ENCODE assay signal across 13 cellular contexts in genomic region chr9:123487944-123488343, GRCh38.
DNase-seq lines count a peak whose midpoint lies in the region; ATAC-seq and TF ChIP-seq lines count a peak whose summit lies in the region.
"Had no signal": no experiment of that assay in that cellular context is flagged by ENCODE, and none has a peak within 500 bp of the region (broad histone marks: within the 10 kb centered on the region; RNA-seq: fewer than 3 reads in every experiment).

No MANE protein-coding gene starts in this region.

- no peaks in the 10 kb centered on the region for H3K27me3 ChIP-seq in sigmoid colon
- H3K27me3 ChIP-seq: MG63 had no signal

- H3K36me3 ChIP-seq in HEK293 (ENCODE audit: control insufficient read depth in 2 of 2, insufficient read depth in 1 of 2, low read length in 2 of 2) (no peaks in the 10 kb centered on the region), sigmoid colon (no peaks in the 10 kb centered on the region)
- H3K36me3 ChIP-seq: MG63 had no signal

- intact Hi-C loops in sigmoid colon (cut with DNase I): loop anchor here (10.0 kb wide), 1 partner anchor 57 kb away; no protein-coding TSS in a partner anchor

- ATAC-seq in GM21619 (IDR thresholded peaks at IDR 0.05; ENCODE audit: unreplicated experiment) (no peak), HG03108 (IDR thresholded peaks at IDR 0.05; ENCODE audit: unreplicated experiment) (no peak)

- no peak overlapping the region for H3K27ac ChIP-seq in HEK293 (ENCODE audit: extremely low read depth, low read depth, low read length)
- H3K27ac ChIP-seq in sigmoid colon: no peak overlapping the region

- no peak overlapping the region for H3K4me3 ChIP-seq in HEK293 (ENCODE audit: low read depth, low read length)
- H3K4me3 ChIP-seq in sigmoid colon: no peak overlapping the region
- H3K4me3 ChIP-seq: MG63 had no signal

- H3K9me3 ChIP-seq in HEK293 (ENCODE audit: control insufficient read depth, insufficient read depth, low read depth, low read length) (no peaks in the 10 kb centered on the region), sigmoid colon (no peaks in the 10 kb centered on the region)
- H3K9me3 ChIP-seq: MG63 had no signal

- peak; percentile 53 for DNase-seq in NCI-H774 (lab: John Stamatoyannopoulos, UW)
- peak; percentile 81 for DNase-seq in mesenteric fat pad (ENCODE audit: low spot score)
- peak; percentile 42 for DNase-seq in sigmoid colon
- DNase-seq in NOMO-1 (lab: John Stamatoyannopoulos, UW; ENCODE audit: unreplicated experiment in 2 of 2): no peak
- DNase-seq: Kasumi-1, MG63, NCI-H1048, NCI-H1436, NCI-H2081 treated with DMSO at 0.1 percent for 48 hours, NCI-H510A treated with DMSO at 0.1 percent for 48 hours had no signal

- TF ChIP-seq EP300 in sigmoid colon (IDR thresholded peaks at IDR 0.05): no peak

- TF ChIP-seq POLR2A in sigmoid colon (IDR thresholded peaks at IDR 0.05): no peak

- no peaks in the 10 kb centered on the region for H3K4me1 ChIP-seq in HEK293 (ENCODE audit: control insufficient read depth, insufficient read depth, low read length)
- no peaks in the 10 kb centered on the region for H3K4me1 ChIP-seq in sigmoid colon

- POLR2A ChIA-PET in HEK293 (lab: Yijun Ruan, JAX): no interaction called here

- 96 to 97% methylated on average over 5 of the region's 5 CpGs for WGBS in sigmoid colon, 2 donors

- CTCF ChIA-PET in HEK293 (lab: Yijun Ruan, JAX): no interaction called here

- no peak for TF ChIP-seq CTCF in HEK293 (tag by site-specific recombination; IDR thresholded peaks at IDR 0.05)
- no peak for TF ChIP-seq CTCF in sigmoid colon (IDR thresholded peaks at IDR 0.05)

TF ChIP-seq in HEK293, 187 proteins besides CTCF, POLR2A, EP300 and RAD21:
- peak; percentile 41; the same call in 1 of the 2 replicates for TF ChIP-seq ZIC2 (tag by site-specific recombination; IDR thresholded peaks at IDR 0.05)
- no peak for TF ChIP-seq ZNF184 (tag by site-specific recombination; IDR thresholded peaks at IDR 0.05)
- no peak for TF ChIP-seq ZNF513 (tag by site-specific recombination; IDR thresholded peaks at IDR 0.05)

Comparison
In these comparisons a context has a peak if more than half of its experiments do, and no peak if none do; other contexts are left out.
1. DNase-seq: peak in NCI-H774 (single experiment), mesenteric fat pad (single experiment) and sigmoid colon (single experiment); none in NOMO-1 (0 of 2).